Comparison of ENCODE assay signal across 1 cellular context in the genomic region with DNA sequence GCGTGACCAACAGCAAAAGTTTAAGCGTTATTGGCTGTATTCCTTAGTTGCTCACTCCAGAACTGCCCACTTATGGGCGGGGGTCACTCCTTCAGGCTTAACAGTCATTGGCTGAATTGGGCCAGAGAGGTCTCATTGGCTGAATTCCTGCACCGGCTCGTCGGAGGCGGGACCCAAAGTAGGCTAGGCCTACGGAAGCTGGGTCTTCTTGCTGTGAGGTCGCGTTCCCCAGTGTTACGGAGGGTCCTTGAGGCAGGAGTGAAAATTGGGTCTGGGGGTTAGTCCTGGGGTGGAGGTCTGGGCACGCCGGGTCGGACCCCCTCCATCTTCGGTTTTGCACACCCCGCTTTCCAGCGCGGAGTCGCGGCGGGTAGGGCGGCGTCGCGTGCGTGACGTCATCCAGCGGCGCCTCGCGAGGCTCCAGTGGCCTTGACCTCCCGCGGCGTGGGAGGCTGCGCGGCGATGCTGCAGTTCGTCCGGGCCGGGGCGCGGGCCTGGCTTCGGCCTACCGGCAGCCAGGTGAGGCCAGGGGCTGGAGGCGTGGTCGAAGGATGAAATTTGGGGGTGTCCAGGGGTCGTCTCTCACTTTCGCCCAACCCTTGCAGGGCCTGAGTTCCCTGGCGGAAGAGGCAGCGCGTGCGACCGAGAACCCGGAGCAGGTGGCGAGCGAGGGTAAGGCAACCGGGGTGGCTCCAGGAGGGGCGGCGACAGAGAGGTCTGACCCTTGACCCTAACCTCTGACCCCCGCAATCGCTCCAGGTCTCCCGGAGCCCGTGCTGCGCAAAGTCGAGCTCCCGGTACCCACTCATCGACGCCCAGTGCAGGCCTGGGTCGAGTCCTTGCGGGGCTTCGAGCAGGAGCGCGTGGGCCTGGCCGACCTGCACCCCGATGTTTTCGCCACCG.
TF ChIP-seq lines count a peak whose summit lies in the region.

TSS of gene MRPL4 (plus strand) at position 423 of the 903 bp plus-strand sequence. CDS start at position 463, 40 bp downstream.

TF ChIP-seq in HEK293, 187 proteins besides CTCF, POLR2A, EP300 and RAD21 (continued from another document and continues in another):
- TF ChIP-seq KLF17 (tag by site-specific recombination; IDR thresholded peaks at IDR 0.05) = peak; percentile 98
- TF ChIP-seq GLIS2 (tag by site-specific recombination; IDR thresholded peaks at IDR 0.05) = peak; percentile 94
- TF ChIP-seq ZNF248 (tag by site-specific recombination; IDR thresholded peaks at IDR 0.05) = no peak
- TF ChIP-seq HOXD13 (CRISPR knock-in tag; IDR thresholded peaks at IDR 0.05; ENCODE audit: borderline replicate concordance) = no peak
- TF ChIP-seq BCL6B (tag by site-specific recombination; IDR thresholded peaks at IDR 0.05) = no peak
- no peak for TF ChIP-seq ZNF221 (tag by site-specific recombination; IDR thresholded peaks at IDR 0.05; ENCODE audit: borderline replicate concordance)
- TF ChIP-seq BCL11A (tag by site-specific recombination; IDR thresholded peaks at IDR 0.05; ENCODE audit: low read depth) = peak; percentile 96
- no peak for TF ChIP-seq ZNF19 (tag by site-specific recombination; IDR thresholded peaks at IDR 0.05; ENCODE audit: low read depth)
- TF ChIP-seq ZBTB26 (tag by site-specific recombination; optimal IDR thresholded peaks at IDR 0.05) = peak; percentile 89
- no peak; the same call in 1 of the 2 replicates for TF ChIP-seq ZNF223 (tag by site-specific recombination; IDR thresholded peaks at IDR 0.05)
- TF ChIP-seq ZNF18 (tag by site-specific recombination; IDR thresholded peaks at IDR 0.05) = peak; percentile 71
- no peak for TF ChIP-seq ZNF354C (tag by site-specific recombination; IDR thresholded peaks at IDR 0.05; ENCODE audit: borderline replicate concordance, low read depth)
- TF ChIP-seq ZNF24 (tag by site-specific recombination; IDR thresholded peaks at IDR 0.05) = peak; percentile 85; the same call in 1 of the 2 replicates
- TF ChIP-seq, protein P1, sequence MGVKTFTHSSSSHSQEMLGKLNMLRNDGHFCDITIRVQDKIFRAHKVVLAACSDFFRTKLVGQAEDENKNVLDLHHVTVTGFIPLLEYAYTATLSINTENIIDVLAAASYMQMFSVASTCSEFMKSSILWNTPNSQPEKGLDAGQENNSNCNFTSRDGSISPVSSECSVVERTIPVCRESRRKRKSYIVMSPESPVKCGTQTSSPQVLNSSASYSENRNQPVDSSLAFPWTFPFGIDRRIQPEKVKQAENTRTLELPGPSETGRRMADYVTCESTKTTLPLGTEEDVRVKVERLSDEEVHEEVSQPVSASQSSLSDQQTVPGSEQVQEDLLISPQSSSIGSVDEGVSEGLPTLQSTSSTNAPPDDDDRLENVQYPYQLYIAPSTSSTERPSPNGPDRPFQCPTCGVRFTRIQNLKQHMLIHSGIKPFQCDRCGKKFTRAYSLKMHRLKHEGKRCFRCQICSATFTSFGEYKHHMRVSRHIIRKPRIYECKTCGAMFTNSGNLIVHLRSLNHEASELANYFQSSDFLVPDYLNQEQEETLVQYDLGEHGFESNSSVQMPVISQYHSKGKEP (tag by site-specific recombination; IDR thresholded peaks at IDR 0.05) = peak; percentile 86
- TF ChIP-seq, protein P2, sequence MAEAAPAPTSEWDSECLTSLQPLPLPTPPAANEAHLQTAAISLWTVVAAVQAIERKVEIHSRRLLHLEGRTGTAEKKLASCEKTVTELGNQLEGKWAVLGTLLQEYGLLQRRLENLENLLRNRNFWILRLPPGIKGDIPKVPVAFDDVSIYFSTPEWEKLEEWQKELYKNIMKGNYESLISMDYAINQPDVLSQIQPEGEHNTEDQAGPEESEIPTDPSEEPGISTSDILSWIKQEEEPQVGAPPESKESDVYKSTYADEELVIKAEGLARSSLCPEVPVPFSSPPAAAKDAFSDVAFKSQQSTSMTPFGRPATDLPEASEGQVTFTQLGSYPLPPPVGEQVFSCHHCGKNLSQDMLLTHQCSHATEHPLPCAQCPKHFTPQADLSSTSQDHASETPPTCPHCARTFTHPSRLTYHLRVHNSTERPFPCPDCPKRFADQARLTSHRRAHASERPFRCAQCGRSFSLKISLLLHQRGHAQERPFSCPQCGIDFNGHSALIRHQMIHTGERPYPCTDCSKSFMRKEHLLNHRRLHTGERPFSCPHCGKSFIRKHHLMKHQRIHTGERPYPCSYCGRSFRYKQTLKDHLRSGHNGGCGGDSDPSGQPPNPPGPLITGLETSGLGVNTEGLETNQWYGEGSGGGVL (tag by site-specific recombination; IDR thresholded peaks at IDR 0.05) = peak; percentile 48; the same call in 1 of the 2 replicates
- peak; percentile 92 for TF ChIP-seq ZIC2 (tag by site-specific recombination; IDR thresholded peaks at IDR 0.05)
- TF ChIP-seq ZNF169 (tag by site-specific recombination; IDR thresholded peaks at IDR 0.05) = no peak
- no peak for TF ChIP-seq SCRT1 (tag by site-specific recombination; IDR thresholded peaks at IDR 0.05; ENCODE audit: borderline replicate concordance)
- TF ChIP-seq ZNF660 (tag by site-specific recombination; IDR thresholded peaks at IDR 0.05) = peak; percentile 80
- TF ChIP-seq, protein P3, sequence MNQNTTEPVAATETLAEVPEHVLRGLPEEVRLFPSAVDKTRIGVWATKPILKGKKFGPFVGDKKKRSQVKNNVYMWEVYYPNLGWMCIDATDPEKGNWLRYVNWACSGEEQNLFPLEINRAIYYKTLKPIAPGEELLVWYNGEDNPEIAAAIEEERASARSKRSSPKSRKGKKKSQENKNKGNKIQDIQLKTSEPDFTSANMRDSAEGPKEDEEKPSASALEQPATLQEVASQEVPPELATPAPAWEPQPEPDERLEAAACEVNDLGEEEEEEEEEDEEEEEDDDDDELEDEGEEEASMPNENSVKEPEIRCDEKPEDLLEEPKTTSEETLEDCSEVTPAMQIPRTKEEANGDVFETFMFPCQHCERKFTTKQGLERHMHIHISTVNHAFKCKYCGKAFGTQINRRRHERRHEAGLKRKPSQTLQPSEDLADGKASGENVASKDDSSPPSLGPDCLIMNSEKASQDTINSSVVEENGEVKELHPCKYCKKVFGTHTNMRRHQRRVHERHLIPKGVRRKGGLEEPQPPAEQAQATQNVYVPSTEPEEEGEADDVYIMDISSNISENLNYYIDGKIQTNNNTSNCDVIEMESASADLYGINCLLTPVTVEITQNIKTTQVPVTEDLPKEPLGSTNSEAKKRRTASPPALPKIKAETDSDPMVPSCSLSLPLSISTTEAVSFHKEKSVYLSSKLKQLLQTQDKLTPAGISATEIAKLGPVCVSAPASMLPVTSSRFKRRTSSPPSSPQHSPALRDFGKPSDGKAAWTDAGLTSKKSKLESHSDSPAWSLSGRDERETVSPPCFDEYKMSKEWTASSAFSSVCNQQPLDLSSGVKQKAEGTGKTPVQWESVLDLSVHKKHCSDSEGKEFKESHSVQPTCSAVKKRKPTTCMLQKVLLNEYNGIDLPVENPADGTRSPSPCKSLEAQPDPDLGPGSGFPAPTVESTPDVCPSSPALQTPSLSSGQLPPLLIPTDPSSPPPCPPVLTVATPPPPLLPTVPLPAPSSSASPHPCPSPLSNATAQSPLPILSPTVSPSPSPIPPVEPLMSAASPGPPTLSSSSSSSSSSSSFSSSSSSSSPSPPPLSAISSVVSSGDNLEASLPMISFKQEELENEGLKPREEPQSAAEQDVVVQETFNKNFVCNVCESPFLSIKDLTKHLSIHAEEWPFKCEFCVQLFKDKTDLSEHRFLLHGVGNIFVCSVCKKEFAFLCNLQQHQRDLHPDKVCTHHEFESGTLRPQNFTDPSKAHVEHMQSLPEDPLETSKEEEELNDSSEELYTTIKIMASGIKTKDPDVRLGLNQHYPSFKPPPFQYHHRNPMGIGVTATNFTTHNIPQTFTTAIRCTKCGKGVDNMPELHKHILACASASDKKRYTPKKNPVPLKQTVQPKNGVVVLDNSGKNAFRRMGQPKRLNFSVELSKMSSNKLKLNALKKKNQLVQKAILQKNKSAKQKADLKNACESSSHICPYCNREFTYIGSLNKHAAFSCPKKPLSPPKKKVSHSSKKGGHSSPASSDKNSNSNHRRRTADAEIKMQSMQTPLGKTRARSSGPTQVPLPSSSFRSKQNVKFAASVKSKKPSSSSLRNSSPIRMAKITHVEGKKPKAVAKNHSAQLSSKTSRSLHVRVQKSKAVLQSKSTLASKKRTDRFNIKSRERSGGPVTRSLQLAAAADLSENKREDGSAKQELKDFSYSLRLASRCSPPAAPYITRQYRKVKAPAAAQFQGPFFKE (tag by site-specific recombination; IDR thresholded peaks at IDR 0.05; ENCODE audit: borderline replicate concordance) = peak; percentile 94; the same call in 1 of the 2 replicates
- TF ChIP-seq, protein P4, sequence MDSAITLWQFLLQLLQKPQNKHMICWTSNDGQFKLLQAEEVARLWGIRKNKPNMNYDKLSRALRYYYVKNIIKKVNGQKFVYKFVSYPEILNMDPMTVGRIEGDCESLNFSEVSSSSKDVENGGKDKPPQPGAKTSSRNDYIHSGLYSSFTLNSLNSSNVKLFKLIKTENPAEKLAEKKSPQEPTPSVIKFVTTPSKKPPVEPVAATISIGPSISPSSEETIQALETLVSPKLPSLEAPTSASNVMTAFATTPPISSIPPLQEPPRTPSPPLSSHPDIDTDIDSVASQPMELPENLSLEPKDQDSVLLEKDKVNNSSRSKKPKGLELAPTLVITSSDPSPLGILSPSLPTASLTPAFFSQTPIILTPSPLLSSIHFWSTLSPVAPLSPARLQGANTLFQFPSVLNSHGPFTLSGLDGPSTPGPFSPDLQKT (IDR thresholded peaks at IDR 0.05; ENCODE audit: borderline replicate concordance, low read depth, low read length) = no peak
- TF ChIP-seq ZNF140 (tag by site-specific recombination; IDR thresholded peaks at IDR 0.05) = no peak
- TF ChIP-seq, protein P5, sequence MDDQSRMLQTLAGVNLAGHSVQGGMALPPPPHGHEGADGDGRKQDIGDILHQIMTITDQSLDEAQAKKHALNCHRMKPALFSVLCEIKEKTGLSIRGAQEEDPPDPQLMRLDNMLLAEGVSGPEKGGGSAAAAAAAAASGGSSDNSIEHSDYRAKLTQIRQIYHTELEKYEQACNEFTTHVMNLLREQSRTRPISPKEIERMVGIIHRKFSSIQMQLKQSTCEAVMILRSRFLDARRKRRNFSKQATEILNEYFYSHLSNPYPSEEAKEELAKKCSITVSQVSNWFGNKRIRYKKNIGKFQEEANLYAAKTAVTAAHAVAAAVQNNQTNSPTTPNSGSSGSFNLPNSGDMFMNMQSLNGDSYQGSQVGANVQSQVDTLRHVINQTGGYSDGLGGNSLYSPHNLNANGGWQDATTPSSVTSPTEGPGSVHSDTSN (CRISPR knock-in tag; IDR thresholded peaks at IDR 0.05) = peak; percentile 72
- peak; percentile 52 for TF ChIP-seq ZSCAN4 (tag by site-specific recombination; IDR thresholded peaks at IDR 0.05)
- peak; percentile 27; the same call in 1 of the 2 replicates for TF ChIP-seq FEZF1 (tag by site-specific recombination; IDR thresholded peaks at IDR 0.05)
- TF ChIP-seq GFI1B (tag by site-specific recombination; IDR thresholded peaks at IDR 0.05) = no peak
- TF ChIP-seq KLF9 (tag by site-specific recombination; IDR thresholded peaks at IDR 0.05; ENCODE audit: low read depth) = peak; percentile 70; the same call in 1 of the 2 replicates
- TF ChIP-seq WT1 (tag by site-specific recombination; IDR thresholded peaks at IDR 0.05) = peak; percentile 38; the same call in 1 of the 2 replicates
